Comparison of ENCODE assay signal across 1 cellular context in the genomic region with DNA sequence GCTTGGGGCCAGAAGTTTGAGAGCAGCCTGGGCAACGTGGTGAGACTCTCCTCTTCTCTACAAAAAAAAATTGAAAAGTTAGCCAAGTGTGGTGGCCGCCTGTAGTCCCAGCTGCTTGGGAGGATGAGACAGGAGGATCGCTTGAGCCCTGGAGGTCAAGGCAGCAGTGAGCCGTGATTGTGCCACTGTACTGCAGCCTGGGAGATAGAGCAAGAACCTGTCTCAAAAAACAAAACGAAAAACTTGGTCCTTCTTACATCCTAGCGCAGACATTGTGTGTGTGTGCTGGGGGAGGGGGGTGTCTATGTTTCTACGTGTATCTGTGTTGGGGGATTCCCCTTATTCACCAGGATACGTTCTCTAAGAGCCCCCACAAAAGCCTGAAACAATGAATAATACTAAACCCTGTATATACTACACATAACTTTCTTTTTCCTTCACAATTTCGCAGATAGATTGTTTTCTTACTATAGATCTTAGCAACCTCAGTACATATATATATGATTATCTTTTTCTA.
TF ChIP-seq lines count a peak whose summit lies in the region.

No MANE protein-coding gene starts in this region.

TF ChIP-seq in IMR-90, 13 proteins besides CTCF, POLR2A, EP300 and RAD21:
- TF ChIP-seq MAFK (IDR thresholded peaks at IDR 0.05; ENCODE audit: low read depth, low read length), result no peak
